In the genomic region with DNA sequence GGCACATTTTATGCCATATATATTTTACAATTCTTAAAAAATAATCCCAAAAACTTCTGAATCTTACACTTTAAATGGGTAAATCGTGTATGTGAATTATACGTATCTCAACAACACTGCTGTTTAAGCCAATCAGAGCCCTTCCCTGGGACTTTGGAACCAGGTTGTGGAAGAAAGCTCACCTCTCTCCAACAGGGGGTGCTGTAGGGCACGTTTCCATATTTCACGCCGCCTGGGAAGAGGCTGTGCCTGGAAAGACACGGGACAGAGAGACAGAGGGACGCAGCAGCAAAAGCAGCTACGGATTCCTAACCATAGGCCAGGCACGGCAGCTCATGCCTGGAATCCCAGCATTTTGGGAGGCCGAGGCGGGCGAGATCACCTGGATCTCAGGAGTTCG, we compare ENCODE assay signal across 11 cellular contexts. TPM values are rescaled to one million over a fixed set of nuclear protein-coding genes. Genes with fewer than 3 reads are reported as not detected.
DNase-seq lines count a peak whose midpoint lies in the region; ATAC-seq, FAIRE-seq and TF ChIP-seq lines count a peak whose summit lies in the region.
"Had no signal": no experiment of that assay in that cellular context is flagged by ENCODE, and none has a peak within 500 bp of the region (broad histone marks: within the 10 kb centered on the region; RNA-seq: fewer than 3 reads in every experiment).

No MANE protein-coding gene starts in this region.

- no peaks in the 10 kb centered on the region for H3K4me1 Mint-ChIP-seq in Calu3 (ENCODE audit: low read depth, unreplicated experiment)
- H3K4me1 Mint-ChIP-seq in mesothelial cell of epicardium, result peaks cover 8% of the 10 kb centered on the region

- H3K4me1 ChIP-seq in GM12878 (ENCODE audit: control insufficient read depth, insufficient read depth, low read length), result no peaks in the 10 kb centered on the region; the same call in 1 of the 2 replicates
- H3K4me1 ChIP-seq: adrenal gland had no signal

- ATAC-seq in GM12878 (no peak), GM18907 (IDR thresholded peaks at IDR 0.05; ENCODE audit: unreplicated experiment) (no peak)

- TF ChIP-seq RAD21 in GM12878 (IDR thresholded peaks at IDR 0.05; ENCODE audit: insufficient read depth, low read depth, low read length), result 0 out of 2 replicates have a peak, but pooled peaks have one; percentile 6

- H3K4me3 ChIP-seq in H7 (ENCODE audit: insufficient read depth, low read depth, low read length) (no peak overlapping the region), GM12878 (no peak overlapping the region)
- H3K4me3 ChIP-seq: adrenal gland had no signal

- no peak for TF ChIP-seq POLR2A in GM12878 (IDR thresholded peaks at IDR 0.05; ENCODE audit: low read depth, low read length)

- in situ Hi-C loops in GM12878 (cut with MboI), result no loop called here

- CTCF ChIA-PET in Calu3 (lab: Charles Lee) (interaction anchor here (0.7 to 1.1 kb wide), 3 partner anchors 10 to 99 kb away, joined by 3 to 4 read pairs (median 4); no protein-coding TSS in a partner anchor), GM12878 (lab: Yijun Ruan, JAX) (interaction anchor here (1.0 to 1.8 kb wide), 2 partner anchors 44 to 46 kb away, joined by 3 to 4 read pairs; no protein-coding TSS in a partner anchor)

- no peak for TF ChIP-seq EP300 in GM12878 (IDR thresholded peaks at IDR 0.05; ENCODE audit: borderline replicate concordance in 1 of 2, control insufficient read depth in 1 of 2, low read depth in 2 of 2, low read length in 2 of 2)

- H3K27ac Mint-ChIP-seq in Calu3 (ENCODE audit: unreplicated experiment) (no peak overlapping the region), mesothelial cell of epicardium (no peak overlapping the region)

- no peak for FAIRE-seq in GM12878 (lab: Jason Lieb, UNC)

- no peak overlapping the region for H3K4me3 Mint-ChIP-seq in Calu3 (ENCODE audit: low read depth, unreplicated experiment)
- no peak overlapping the region for H3K4me3 Mint-ChIP-seq in mesothelial cell of epicardium

- intact Hi-C loops in Calu3 (cut with micrococcal nuclease; ENCODE audit: unreplicated experiment), result no loop called here
- intact Hi-C loops in GM12878 (cut with micrococcal nuclease; ENCODE audit: unreplicated experiment), result no loop called here

- H3K9me3 ChIP-seq in GM12878 (replicated peaks; ENCODE audit: control insufficient read depth, insufficient read depth, low read length), result peaks cover 3% of the 10 kb centered on the region; the same call in 2 of the 3 replicates
- H3K9me3 ChIP-seq: adrenal gland had no signal

- POLR2A ChIA-PET in GM12878 (lab: Charles Lee), result no interaction called here

- H3K36me3 ChIP-seq in H7 (replicated peaks; ENCODE audit: control insufficient read depth, insufficient read depth, low read length) (no peaks in the 10 kb centered on the region), GM12878 (ENCODE audit: control insufficient read depth in 2 of 2, insufficient read depth in 2 of 2, low read length in 1 of 2) (no peaks in the 10 kb centered on the region)
- H3K36me3 ChIP-seq: adrenal gland had no signal

- H3K4me2 ChIP-seq in GM12878 (ENCODE audit: control insufficient read depth, insufficient read depth), result no peak overlapping the region

- H3K27me3 Mint-ChIP-seq in Calu3 (ENCODE audit: unreplicated experiment) (peaks cover 16% of the 10 kb centered on the region), mesothelial cell of epicardium (ENCODE audit: low read depth) (peaks cover 31% of the 10 kb centered on the region)

- DNase-seq in Calu3 (no peak), H7 (peak; percentile 85), GM12878 (ENCODE audit: low read depth, low spot score) (no peak), mesothelial cell of epicardium (ENCODE audit: low spot score in 2 of 2, unreplicated experiment in 2 of 2) (no peak), mucosa of gallbladder (ENCODE audit: low spot score) (no peak), activated T-cell treated with anti-CD3 and anti-CD28 coated beads for 4 hours (no peak), T1000 (lab: John Stamatoyannopoulos, UW) (no peak)
- DNase-seq: adrenal gland, MV-4-11, substantia nigra had no signal

- no peak overlapping the region for H2AFZ ChIP-seq in GM12878 (ENCODE audit: control insufficient read depth, low read depth, low read length)

- peaks cover 4% of the 10 kb centered on the region for H3K9me3 Mint-ChIP-seq in Calu3 (ENCODE audit: low read depth, unreplicated experiment)
- no peaks in the 10 kb centered on the region for H3K9me3 Mint-ChIP-seq in mesothelial cell of epicardium

- SMC1A ChIA-PET in GM12878 (lab: Charles Lee; ENCODE audit: uncharacterized antibody, unreplicated experiment), result no interaction called here

- no peak overlapping the region for H3K9ac ChIP-seq in GM12878 (ENCODE audit: control insufficient read depth, insufficient read depth, low read length)

- no peaks in the 10 kb centered on the region for H4K20me1 ChIP-seq in GM12878 (ENCODE audit: control insufficient read depth, insufficient read depth)

- RAD21 ChIA-PET in GM12878 (lab: Charles Lee; ENCODE audit: unreplicated experiment), result no interaction called here

- 82% methylated on average over 13 of the region's 13 CpGs for WGBS in GM12878 (ENCODE audit: insufficient coverage, insufficient replicate concordance, low lambda C conversion rate, missing lambda C conversion rate)

- TF ChIP-seq CTCF in Calu3 (IDR thresholded peaks at IDR 0.05; ENCODE audit: unreplicated experiment) (peak; percentile 60), GM12878 (IDR thresholded peaks at IDR 0.05 in 2 of 3, conservative IDR thresholded peaks at IDR 0.05 in 1 of 3; ENCODE audit: control insufficient read depth in 2 of 3, extremely low read depth in 1 of 3, insufficient read depth in 1 of 3, low read depth in 3 of 3, low read length in 3 of 3) (peak in 2 of 3 experiments; percentile 10 to 30; a peak in 2 of 6 replicates), mesothelial cell of epicardium (IDR thresholded peaks at IDR 0.05; ENCODE audit: unreplicated experiment) (peak; percentile 20)

- no peaks in the 10 kb centered on the region for H3K36me3 Mint-ChIP-seq in Calu3 (ENCODE audit: insufficient read depth, unreplicated experiment)
- H3K36me3 Mint-ChIP-seq in mesothelial cell of epicardium, result no peaks in the 10 kb centered on the region

- H3K27me3 ChIP-seq in H7 (ENCODE audit: control insufficient read depth, insufficient read depth, low read length) (peaks cover 12% of the 10 kb centered on the region), GM12878 (replicated peaks in 1 of 2; ENCODE audit: control insufficient read depth in 2 of 2, insufficient read depth in 2 of 2, low read length in 1 of 2) (no peaks in the 10 kb centered on the region)

- H3K79me2 ChIP-seq in GM12878 (ENCODE audit: control insufficient read depth, insufficient read depth, low read length), result no peaks in the 10 kb centered on the region

- no TSS peak for BruUV-seq in Calu3 (replicated peaks; lab: Mats Ljungman, UMichigan)
- BruUV-seq in GM12878 (replicated peaks; lab: Mats Ljungman, UMichigan), result no TSS peak

- no peak overlapping the region for H3K27ac ChIP-seq in GM12878 (ENCODE audit: control insufficient read depth, insufficient read depth)
- H3K27ac ChIP-seq: adrenal gland had no signal

TF ChIP-seq in GM12878, 131 proteins besides CTCF, POLR2A, EP300 and RAD21:
- TF ChIP-seq, protein P1, sequence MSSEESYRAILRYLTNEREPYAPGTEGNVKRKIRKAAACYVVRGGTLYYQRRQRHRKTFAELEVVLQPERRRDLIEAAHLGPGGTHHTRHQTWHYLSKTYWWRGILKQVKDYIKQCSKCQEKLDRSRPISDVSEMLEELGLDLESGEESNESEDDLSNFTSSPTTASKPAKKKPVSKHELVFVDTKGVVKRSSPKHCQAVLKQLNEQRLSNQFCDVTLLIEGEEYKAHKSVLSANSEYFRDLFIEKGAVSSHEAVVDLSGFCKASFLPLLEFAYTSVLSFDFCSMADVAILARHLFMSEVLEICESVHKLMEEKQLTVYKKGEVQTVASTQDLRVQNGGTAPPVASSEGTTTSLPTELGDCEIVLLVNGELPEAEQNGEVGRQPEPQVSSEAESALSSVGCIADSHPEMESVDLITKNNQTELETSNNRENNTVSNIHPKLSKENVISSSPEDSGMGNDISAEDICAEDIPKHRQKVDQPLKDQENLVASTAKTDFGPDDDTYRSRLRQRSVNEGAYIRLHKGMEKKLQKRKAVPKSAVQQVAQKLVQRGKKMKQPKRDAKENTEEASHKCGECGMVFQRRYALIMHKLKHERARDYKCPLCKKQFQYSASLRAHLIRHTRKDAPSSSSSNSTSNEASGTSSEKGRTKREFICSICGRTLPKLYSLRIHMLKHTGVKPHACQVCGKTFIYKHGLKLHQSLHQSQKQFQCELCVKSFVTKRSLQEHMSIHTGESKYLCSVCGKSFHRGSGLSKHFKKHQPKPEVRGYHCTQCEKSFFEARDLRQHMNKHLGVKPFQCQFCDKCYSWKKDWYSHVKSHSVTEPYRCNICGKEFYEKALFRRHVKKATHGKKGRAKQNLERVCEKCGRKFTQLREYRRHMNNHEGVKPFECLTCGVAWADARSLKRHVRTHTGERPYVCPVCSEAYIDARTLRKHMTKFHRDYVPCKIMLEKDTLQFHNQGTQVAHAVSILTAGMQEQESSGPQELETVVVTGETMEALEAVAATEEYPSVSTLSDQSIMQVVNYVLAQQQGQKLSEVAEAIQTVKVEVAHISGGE (CRISPR knock-in tag; IDR thresholded peaks at IDR 0.05), result no peak

RNA-seq across cellular contexts. Expression of a gene that starts 29.4 kb away (rescaled TPM):
- total RNA-seq in Calu3 (2022) (118 and 119 TPM in 2 replicates), GM12878 (2014; rRNA removed) (4.5 and 6.3 TPM in 2 replicates), GM12878 (2014; rRNA removed; fragmentation: Illumina TruSeq; extraction: Trizol) (2.0 and 6.7 TPM in 2 replicates), GM12878 (2021) (53.4 and 55.1 TPM in 2 replicates), mesothelial cell of epicardium (109 to 119 TPM (median 115 TPM) in 3 replicates), mucosa of gallbladder (67.1 TPM)
- total RNA-seq in H7 (2014; rRNA removed; shearing (Covaris generic)), result 17.5 and 26.6 TPM in 2 replicates
- 30.6 and 38.6 TPM in 2 replicates for total RNA-seq in GM12878 (2013; cell fraction: nucleolus; rRNA removed)
- 34.4 TPM for polyA plus RNA-seq in GM12878 (2011; ENCODE audit: low read depth)
- polyA plus RNA-seq in GM12878 (2011; rRNA removed) (0.40 and 0.81 TPM in 2 replicates), GM12878 (2014; fragmentation: Illumina TruSeq; extraction: Trizol) (1.1 and 12.3 TPM in 2 replicates), GM12878 (2014; fragmentation: Nextera tagmentation; extraction: Ambion mirVana) (under 1 TPM; 0.19 to 0.58 TPM), GM12878 (2014; rRNA removed) (19.9 and 29.3 TPM in 2 replicates), GM12878 (2016; fragmentation: Nextera tagmentation; extraction: Ambion mirVana) (1 to 10 TPM; 1.4 to 1.9 TPM)
- polyA plus RNA-seq in GM12878 (2011; cell fraction: cytosol; rRNA removed), result 2.6 and 7.9 TPM in 2 replicates
- polyA plus RNA-seq in GM12878 (2011; cell fraction: nucleus; rRNA removed), result 17.0 and 38.4 TPM in 2 replicates
- 21.0 and 21.8 TPM in 2 replicates for polyA plus RNA-seq in GM12878 (2012)
- polyA minus RNA-seq in GM12878 (2011; rRNA and poly(A)+ RNA removed), result 0.59 and 2.1 TPM in 2 replicates
- polyA minus RNA-seq in GM12878 (2011; cell fraction: cytosol; rRNA and poly(A)+ RNA removed), result 7.5 and 13.1 TPM in 2 replicates
- 2.8 and 6.9 TPM in 2 replicates for polyA minus RNA-seq in GM12878 (2011; cell fraction: nucleus; rRNA and poly(A)+ RNA removed)
